In the genomic region with DNA sequence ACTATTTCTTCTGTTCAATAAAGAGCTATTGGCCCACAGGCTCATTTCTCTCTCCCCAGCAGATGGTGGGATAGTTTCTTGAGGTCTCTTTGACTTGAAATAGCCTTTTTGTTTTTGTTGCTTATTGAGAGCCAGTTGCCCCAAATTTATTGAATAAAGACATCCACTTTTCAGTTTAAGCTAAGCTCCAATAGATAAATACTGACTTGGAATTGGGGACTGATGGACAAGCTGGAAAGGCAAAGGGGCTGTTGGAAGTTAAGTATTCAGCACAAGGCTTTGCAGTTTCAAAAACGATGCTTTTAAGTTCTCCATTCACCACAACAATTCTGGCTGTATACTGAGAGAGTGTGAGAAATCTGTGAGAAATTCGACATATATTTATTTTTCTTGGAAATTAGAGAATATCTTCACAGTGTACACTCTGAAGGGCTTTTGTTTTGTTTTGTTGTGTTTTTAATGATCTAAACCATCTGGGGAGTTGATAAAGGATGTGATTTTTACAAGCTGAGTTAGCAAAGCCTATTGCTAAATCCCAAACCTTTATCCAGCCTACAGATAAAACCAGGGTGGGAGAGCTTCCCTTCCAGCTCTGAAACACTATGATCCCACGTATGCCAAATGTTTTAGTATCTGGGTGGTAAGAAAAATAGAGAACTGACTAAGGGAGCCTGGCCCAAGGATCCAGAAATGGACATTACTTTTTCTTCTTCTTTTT, we compare ENCODE assay signal across 12 cellular contexts.
DNase-seq lines count a peak whose midpoint lies in the region; ATAC-seq and TF ChIP-seq lines count a peak whose summit lies in the region.
"Had no signal": no experiment of that assay in that cellular context is flagged by ENCODE, and none has a peak within 500 bp of the region (broad histone marks: within the 10 kb centered on the region; RNA-seq: fewer than 3 reads in every experiment).

No MANE protein-coding gene starts in this region.

- intact Hi-C loops in right cardiac atrium (cut with DNase I), result loop anchor here in 3 of 4 donors (10.0 kb wide), 2 partner anchors 115 to 125 kb away; no protein-coding TSS in a partner anchor

- H3K27ac ChIP-seq in right cardiac atrium (ENCODE audit: low read length) (peak overlapping the region; percentile 58), skeletal muscle tissue (ENCODE audit: low read depth, low read length) (peak overlapping the region; percentile 64)

- H3F3A ChIP-seq in Loucy (ENCODE audit: low read depth), result no peaks in the 10 kb centered on the region

- H2AFZ ChIP-seq in Loucy (ENCODE audit: low read length), result peak overlapping the region; percentile 67; the same call in 1 of the 2 replicates

- peak; percentile 84 to 90 for ATAC-seq in right cardiac atrium

- WGBS in right cardiac atrium, result 24% methylated on average over 3 of the region's 3 CpGs

- no peaks in the 10 kb centered on the region for H4K20me1 ChIP-seq in Loucy (ENCODE audit: insufficient read depth, low read length, poor library complexity, severe bottlenecking)

- TF ChIP-seq CTCF in Loucy (conservative IDR thresholded peaks at IDR 0.05; ENCODE audit: low read length) (no peak), cardiac fibroblast (IDR thresholded peaks at IDR 0.05; ENCODE audit: low read depth, low read length) (no peak)

- H3K27me3 ChIP-seq in Loucy (ENCODE audit: insufficient read depth, low read length, poor library complexity, severe bottlenecking), result no peaks in the 10 kb centered on the region
- no peaks in the 10 kb centered on the region for H3K27me3 ChIP-seq in right cardiac atrium (ENCODE audit: control insufficient read depth, insufficient read depth)
- no peaks in the 10 kb centered on the region for H3K27me3 ChIP-seq in skeletal muscle tissue (ENCODE audit: control insufficient read depth in 3 of 3, insufficient read depth in 3 of 3, low read length in 3 of 3)

- H3K79me2 ChIP-seq in Loucy (ENCODE audit: insufficient read depth, low read length), result no peaks in the 10 kb centered on the region

- H3K4me3 ChIP-seq in Loucy (ENCODE audit: low read length, poor library complexity, severe bottlenecking) (no peak overlapping the region), cardiac fibroblast (replicated peaks in 1 of 2; ENCODE audit: low read depth in 2 of 2, low read length in 2 of 2) (no peak overlapping the region), right cardiac atrium (ENCODE audit: low read length) (no peak overlapping the region), skeletal muscle tissue (ENCODE audit: low read length in 3 of 3) (no peak overlapping the region)

- H3K9ac ChIP-seq in Loucy (ENCODE audit: low read depth, low read length, poor library complexity, severe bottlenecking) (no peak overlapping the region), skeletal muscle tissue (ENCODE audit: low read depth in 1 of 3, low read length in 3 of 3) (no peak overlapping the region)

- H3K9me3 ChIP-seq in Loucy (ENCODE audit: insufficient read depth, low read depth, low read length), result no peaks in the 10 kb centered on the region
- no peaks in the 10 kb centered on the region for H3K9me3 ChIP-seq in right cardiac atrium (ENCODE audit: control insufficient read depth, low read length)
- no peaks in the 10 kb centered on the region for H3K9me3 ChIP-seq in skeletal muscle tissue (ENCODE audit: control insufficient read depth in 3 of 3, low read length in 3 of 3)

- H3K36me3 ChIP-seq in Loucy (ENCODE audit: insufficient read depth, low read length) (no peaks in the 10 kb centered on the region), skeletal muscle tissue (ENCODE audit: control insufficient read depth in 3 of 3, insufficient read depth in 3 of 3, low read length in 3 of 3) (no peaks in the 10 kb centered on the region)

- peak; percentile 50 to 96 for DNase-seq in cardiac fibroblast (ENCODE audit: low read depth in 2 of 2)
- no peak for DNase-seq in right cardiac atrium
- DNase-seq in effector CD4-positive, alpha-beta T cell, result no peak
- no peak for DNase-seq in NK-92 treated with Interleukin-12 subunit alpha and Interleukin-12 subunit beta, amount 100 ng/mL, for 24 hours (lab: John Stamatoyannopoulos, UW)
- DNase-seq in HuH-7 (ENCODE audit: low spot score), result no peak
- DNase-seq in stimulated activated CD8-positive, alpha-beta memory T cell treated with anti-CD3 and anti-CD28 coated beads, Interleukin-4, amount 100 ng/mL, for 48 hours, result no peak
- DNase-seq: activated CD4-positive, alpha-beta T cell treated with anti-CD3 and anti-CD28 coated beads, Interleukin-2, amount 50 U/mL, for 48 hours; naive B cell; NCI-H1436; stimulated activated CD4-positive, alpha-beta T cell treated with anti-CD3 and anti-CD28 coated beads, Interleukin-15, amount 100 ng/mL, for 24 hours had no signal

- H3K4me1 ChIP-seq in Loucy (ENCODE audit: insufficient read depth, low read length, poor library complexity, severe bottlenecking) (no peaks in the 10 kb centered on the region), right cardiac atrium (ENCODE audit: control insufficient read depth, insufficient read depth, low read length) (peaks cover 7% of the 10 kb centered on the region), skeletal muscle tissue (ENCODE audit: control insufficient read depth in 3 of 3, insufficient read depth in 3 of 3, low read length in 3 of 3) (peaks cover 10 to 15% (median 10%) of the 10 kb centered on the region in 3 donors)

- no peaks in the 10 kb centered on the region for H3K9me2 ChIP-seq in Loucy (replicated peaks; ENCODE audit: low read depth, low read length)

- peak overlapping the region; percentile 13 for H3K4me2 ChIP-seq in Loucy (ENCODE audit: low read depth, low read length, poor library complexity, severe bottlenecking)

Comparison
In these comparisons a context has a peak if more than half of its experiments do, and no peak if none do; other contexts are left out.
1. DNase-seq: peak in cardiac fibroblast (2 of 2); none in right cardiac atrium (0 of 3), effector CD4-positive, alpha-beta T cell (single experiment), NK-92 treated with Interleukin-12 subunit alpha and Interleukin-12 subunit beta, amount 100 ng/mL, for 24 hours (single experiment), HuH-7 (single experiment) and stimulated activated CD8-positive, alpha-beta memory T cell treated with anti-CD3 and anti-CD28 coated beads, Interleukin-4, amount 100 ng/mL, for 48 hours (single experiment).